In genomic region chr7:55508301-55509011, GRCh38 we compare ENCODE assay signal across 9 cellular contexts.
DNase-seq lines count a peak whose midpoint lies in the region; ATAC-seq lines count a peak whose summit lies in the region.
"Had no signal": no experiment of that assay in that cellular context is flagged by ENCODE, and none has a peak within 500 bp of the region (broad histone marks: within the 10 kb centered on the region; RNA-seq: fewer than 3 reads in every experiment).

No MANE protein-coding gene starts in this region.

- no peaks in the 10 kb centered on the region for H3K9me3 ChIP-seq in mesenchymal stem cell (ENCODE audit: control insufficient read depth, low read length)

- peak overlapping the region; percentile 39 for H3K9ac ChIP-seq in mesenchymal stem cell (ENCODE audit: low read length)

- H3K27ac ChIP-seq in mesenchymal stem cell (ENCODE audit: low read length, poor library complexity, severe bottlenecking), result peak overlapping the region; percentile 79

- no peak overlapping the region for H4K8ac ChIP-seq in mesenchymal stem cell (ENCODE audit: low read length)

- H3K4me1 ChIP-seq in mesenchymal stem cell (ENCODE audit: control insufficient read depth, insufficient read depth, low read depth, low read length), result peaks cover 19% of the 10 kb centered on the region

- no peak overlapping the region for H3K23ac ChIP-seq in mesenchymal stem cell (ENCODE audit: low read length in 2 of 2)

- no peak overlapping the region for H2AK5ac ChIP-seq in mesenchymal stem cell (ENCODE audit: low read length, severe bottlenecking)

- peaks cover 42% of the 10 kb centered on the region for H3K79me1 ChIP-seq in mesenchymal stem cell (replicated peaks; ENCODE audit: low read length, poor library complexity, severe bottlenecking)

- H3K4me2 ChIP-seq in mesenchymal stem cell (ENCODE audit: low read length, poor library complexity, severe bottlenecking), result no peak overlapping the region

- 95% methylated on average over 2 of the region's 4 CpGs for WGBS in mesenchymal stem cell

- H2BK5ac ChIP-seq in mesenchymal stem cell (ENCODE audit: low read depth, low read length, poor library complexity, severe bottlenecking), result no peak overlapping the region

- no peak overlapping the region for H3K4me3 ChIP-seq in mesenchymal stem cell (ENCODE audit: insufficient read depth in 1 of 2, low read depth in 1 of 2, low read length in 2 of 2)

- H2BK15ac ChIP-seq in mesenchymal stem cell (ENCODE audit: low read depth, poor library complexity, severe bottlenecking), result no peak overlapping the region

- peak; percentile 67 for ATAC-seq in GM21515 (IDR thresholded peaks at IDR 0.05; ENCODE audit: unreplicated experiment)
- peak; percentile 50 for ATAC-seq in HG03175 (IDR thresholded peaks at IDR 0.05; ENCODE audit: unreplicated experiment)

- H3K14ac ChIP-seq in mesenchymal stem cell (ENCODE audit: low read length in 2 of 2), result no peak overlapping the region

- DNase-seq in activated T-cell treated with anti-CD3 and anti-CD28 coated beads for 24 hours (ENCODE audit: low read depth) (peak; percentile 27), activated T-cell treated with anti-CD3 and anti-CD28 coated beads for 4 hours (no peak), mesenchymal stem cell (no peak), NCI-H146 (lab: John Stamatoyannopoulos, UW) (no peak), GOT3 (lab: John Stamatoyannopoulos, UW) (no peak)
- DNase-seq in stimulated activated naive CD4-positive, alpha-beta T cell (lab: John Stamatoyannopoulos, UW), result no peak
- DNase-seq: nephron progenitor cell had no signal

- no peaks in the 10 kb centered on the region for H3K27me3 ChIP-seq in mesenchymal stem cell (ENCODE audit: control insufficient read depth in 1 of 2, insufficient read depth in 1 of 2, low read length in 2 of 2)

- peaks cover 12 to 23% of the 10 kb centered on the region in 2 experiments for H3K36me3 ChIP-seq in mesenchymal stem cell (ENCODE audit: control insufficient read depth in 1 of 2, insufficient read depth in 2 of 2, low read depth in 1 of 2, low read length in 2 of 2)

- H3K4ac ChIP-seq in mesenchymal stem cell (ENCODE audit: low read depth in 1 of 2, low read length in 2 of 2), result no peak overlapping the region

- H2BK12ac ChIP-seq in mesenchymal stem cell (ENCODE audit: low read length in 2 of 2), result peak overlapping the region in 1 of 2 experiments; percentile 63

- H2AFZ ChIP-seq in mesenchymal stem cell (ENCODE audit: low read depth, low read length), result no peak overlapping the region

- H4K91ac ChIP-seq in mesenchymal stem cell (ENCODE audit: low read length), result no peak overlapping the region

- H3K18ac ChIP-seq in mesenchymal stem cell (ENCODE audit: low read depth in 1 of 2, low read length in 2 of 2), result peak overlapping the region in 1 of 2 experiments; percentile 78

- H2BK120ac ChIP-seq in mesenchymal stem cell (ENCODE audit: low read depth, low read length), result no peak overlapping the region
